In the genomic region with DNA sequence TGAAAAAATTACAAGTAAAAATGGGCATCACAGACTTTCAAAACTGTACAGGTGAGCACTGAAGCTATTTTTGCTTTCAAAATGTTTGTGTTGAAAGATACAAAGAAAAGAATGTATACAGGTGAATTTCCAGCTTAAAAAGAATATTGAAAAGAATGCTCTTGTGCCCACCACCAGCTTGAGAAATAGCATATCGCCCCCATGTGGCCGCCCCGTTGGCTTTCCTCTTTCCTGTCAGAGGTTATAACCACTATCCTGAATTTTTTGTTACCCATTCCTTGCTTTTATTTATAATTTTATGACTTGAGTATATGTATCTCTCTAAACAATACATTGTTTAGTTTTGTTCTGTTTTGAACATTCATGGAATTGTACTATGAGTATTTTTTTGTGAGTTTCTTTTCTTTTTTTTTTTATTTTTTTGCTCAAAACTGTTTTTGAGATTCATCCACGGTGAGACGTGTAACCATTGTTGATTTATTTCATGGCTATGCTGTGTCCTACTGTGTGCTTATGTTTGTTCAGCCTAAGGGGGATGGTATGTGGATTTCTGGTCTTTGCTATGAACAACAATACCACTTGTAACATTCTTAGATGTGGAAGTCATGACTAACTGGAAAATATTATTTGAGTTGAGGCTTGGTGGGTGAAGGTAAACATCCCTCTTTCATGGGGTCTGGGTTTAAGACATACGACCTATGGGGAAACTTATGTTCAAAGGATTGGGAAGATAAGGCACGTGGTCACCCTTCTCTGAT, we compare ENCODE assay signal across 9 cellular contexts. TPM values are rescaled to one million over a fixed set of nuclear protein-coding genes. Genes with fewer than 3 reads are reported as not detected.
DNase-seq lines count a peak whose midpoint lies in the region; ATAC-seq and TF ChIP-seq lines count a peak whose summit lies in the region.
"Had no signal": no experiment of that assay in that cellular context is flagged by ENCODE, and none has a peak within 500 bp of the region (broad histone marks: within the 10 kb centered on the region; RNA-seq: fewer than 3 reads in every experiment).

No MANE protein-coding gene starts in this region.

- H3K4me3 ChIP-seq in colonic mucosa: no peak overlapping the region
- no peak overlapping the region for H3K4me3 ChIP-seq in stomach

- peak; percentile 11 for DNase-seq in stimulated activated CD4-positive, alpha-beta T cell treated with anti-CD3 and anti-CD28 coated beads, Interleukin-1b, Interleukin-23, amount 100 ng/mL, for 48 hours
- DNase-seq in stimulated activated CD4-positive, alpha-beta T cell treated with anti-CD3 and anti-CD28 coated beads, Interleukin-4, amount 100 ng/mL, for 24 hours: no peak
- peak; percentile 13 for DNase-seq in NCI-H2029 (lab: John Stamatoyannopoulos, UW)
- DNase-seq in colonic mucosa: peak; percentile 32
- DNase-seq in stomach: peak; percentile 33
- no peak for DNase-seq in activated CD8-positive, alpha-beta memory T cell treated with anti-CD3 and anti-CD28 coated beads for 24 hours

- no peak overlapping the region for H3K9ac ChIP-seq in colonic mucosa (ENCODE audit: low read depth in 2 of 2, low read length in 2 of 2)

- no peak for TF ChIP-seq POLR2A in stomach (IDR thresholded peaks at IDR 0.05)

- no peaks in the 10 kb centered on the region for H3K4me1 ChIP-seq in colonic mucosa
- no peaks in the 10 kb centered on the region for H3K4me1 ChIP-seq in stomach

- H3K36me3 ChIP-seq in colonic mucosa (no peaks in the 10 kb centered on the region), stomach (no peaks in the 10 kb centered on the region)

- intact Hi-C loops in colonic mucosa (cut with DNase I): no loop called here
- intact Hi-C loops in stomach (cut with DNase I; ENCODE audit: low total_unique reads): no loop called here

- WGBS in stomach, 5 donors: 12 to 29% (median 28%) methylated on average over 7 of the region's 7 CpGs

- H3K27ac ChIP-seq in colonic mucosa: no peak overlapping the region
- H3K27ac ChIP-seq in stomach: no peak overlapping the region

- ATAC-seq in GM19463 (IDR thresholded peaks at IDR 0.05; ENCODE audit: unreplicated experiment) (no peak), HG03175 (IDR thresholded peaks at IDR 0.05; ENCODE audit: unreplicated experiment) (no peak)

- TF ChIP-seq CTCF in colonic mucosa (IDR thresholded peaks at IDR 0.05) (peak; percentile 27), stomach (IDR thresholded peaks at IDR 0.05) (peak in 1 of 7 experiments; percentile 26)

- H3K9me3 ChIP-seq in colonic mucosa: no peaks in the 10 kb centered on the region
- H3K9me3 ChIP-seq in stomach: no peaks in the 10 kb centered on the region

- H3K27me3 ChIP-seq in colonic mucosa (no peaks in the 10 kb centered on the region), stomach (peaks cover 0 to 49% (median 0%) of the 10 kb centered on the region in 3 donors)

- TF ChIP-seq EP300 in stomach (IDR thresholded peaks at IDR 0.05): no peak

RNA-seq across cellular contexts. Expression of a gene that starts 11.6 kb away (rescaled TPM):
- total RNA-seq in colonic mucosa (not detected), stomach (not detected)
- not detected for polyA plus RNA-seq in stomach
- total RNA-seq: glomerular endothelial cell had no signal

Comparison
In these comparisons a context has a peak if more than half of its experiments do, and no peak if none do; other contexts are left out.
1. DNase-seq: peak in stimulated activated CD4-positive, alpha-beta T cell treated with anti-CD3 and anti-CD28 coated beads, Interleukin-1b, Interleukin-23, amount 100 ng/mL, for 48 hours (single experiment), NCI-H2029 (single experiment), colonic mucosa (single experiment) and stomach (single experiment); none in stimulated activated CD4-positive, alpha-beta T cell treated with anti-CD3 and anti-CD28 coated beads, Interleukin-4, amount 100 ng/mL, for 24 hours (single experiment) and activated CD8-positive, alpha-beta memory T cell treated with anti-CD3 and anti-CD28 coated beads for 24 hours (single experiment).